Comparison of ENCODE assay signal across 18 cellular contexts in genomic region chr6:4169028-4169789, GRCh38. TPM values are rescaled to one million over a fixed set of nuclear protein-coding genes. Genes with fewer than 3 reads are reported as not detected.
DNase-seq lines count a peak whose midpoint lies in the region; ATAC-seq, FAIRE-seq and TF ChIP-seq lines count a peak whose summit lies in the region.
"Had no signal": no experiment of that assay in that cellular context is flagged by ENCODE, and none has a peak within 500 bp of the region (broad histone marks: within the 10 kb centered on the region; RNA-seq: fewer than 3 reads in every experiment).

No MANE protein-coding gene starts in this region.

- no peaks in the 10 kb centered on the region for H3K9me3 Mint-ChIP-seq in MCF 10A (ENCODE audit: unreplicated experiment)
- H3K9me3 Mint-ChIP-seq in stimulated activated naive B cell treated with anti-CD40 and anti-IgM and Interleukin-4, amounts not matched to agents 10 μg/mL and 1 μg/mL and 100 μg/mL, for 72 hours, result no peaks in the 10 kb centered on the region
- H3K9me3 Mint-ChIP-seq: activated naive CD8-positive, alpha-beta T cell treated with anti-CD3 and anti-CD28 coated beads, Interleukin-2, amount 50 U/mL, for 24 hours had no signal

- FAIRE-seq in D721Med (lab: Jason Lieb, UNC), result no peak
- FAIRE-seq: colon, endothelial cell of umbilical vein had no signal

- no peaks in the 10 kb centered on the region for H3K27me3 Mint-ChIP-seq in MCF 10A (ENCODE audit: insufficient read depth, unreplicated experiment)
- peaks cover 0 to 6% of the 10 kb centered on the region in 2 donors for H3K27me3 Mint-ChIP-seq in stimulated activated naive B cell treated with anti-CD40 and anti-IgM and Interleukin-4, amounts not matched to agents 10 μg/mL and 1 μg/mL and 100 μg/mL, for 72 hours
- H3K27me3 Mint-ChIP-seq: activated naive CD8-positive, alpha-beta T cell treated with anti-CD3 and anti-CD28 coated beads, Interleukin-2, amount 50 U/mL, for 24 hours had no signal

- H3K4me3 ChIP-seq in mammary epithelial cell (replicated peaks in 1 of 3; ENCODE audit: insufficient read depth in 1 of 3, low read depth in 2 of 3, low read length in 3 of 3) (no peak overlapping the region), choroid plexus epithelial cell (ENCODE audit: low read depth, low read length) (no peak overlapping the region)
- H3K4me3 ChIP-seq: tibial artery had no signal

- POLR2A ChIA-PET in MCF 10A (lab: Yijun Ruan, JAX), result no interaction called here

- H2AFZ ChIP-seq in mammary epithelial cell (ENCODE audit: low read depth, low read length), result no peak overlapping the region

- H3K4me2 ChIP-seq in mammary epithelial cell (ENCODE audit: insufficient read depth, low read depth, low read length), result no peak overlapping the region

- in situ Hi-C loops in mammary epithelial cell (cut with MboI; ENCODE audit: low sequenced_read_pairs in 2 of 2), result no loop called here

- H3K27ac Mint-ChIP-seq in MCF 10A (ENCODE audit: low read depth, unreplicated experiment), result no peak overlapping the region
- no peak overlapping the region for H3K27ac Mint-ChIP-seq in stimulated activated naive B cell treated with anti-CD40 and anti-IgM and Interleukin-4, amounts not matched to agents 10 μg/mL and 1 μg/mL and 100 μg/mL, for 72 hours
- H3K27ac Mint-ChIP-seq: activated naive CD8-positive, alpha-beta T cell treated with anti-CD3 and anti-CD28 coated beads, Interleukin-2, amount 50 U/mL, for 24 hours; T-helper 1 cell treated with Interleukin-12 subunit alpha and Interleukin-12 subunit beta and Interleukin-4 antibody, amounts not matched to agents 30 μg/mL and 1 μg/mL, for 36 hours had no signal

- WGBS in mammary epithelial cell (ENCODE audit: low coverage, missing lambda C conversion rate), result 54% methylated on average over 7 of the region's 8 CpGs

- no peak overlapping the region for H3K9ac ChIP-seq in mammary epithelial cell (ENCODE audit: insufficient read depth, low read length)

- H3K36me3 ChIP-seq in mammary epithelial cell (ENCODE audit: insufficient read depth, low read length), result no peaks in the 10 kb centered on the region
- H3K36me3 ChIP-seq: tibial artery, WERI-Rb-1 had no signal

- TF ChIP-seq CTCF in MCF 10A (IDR thresholded peaks at IDR 0.05; ENCODE audit: unreplicated experiment) (no peak), mammary epithelial cell (conservative IDR thresholded peaks at IDR 0.05 in 1 of 2, IDR thresholded peaks at IDR 0.05 in 1 of 2; ENCODE audit: extremely low read depth in 1 of 2, insufficient read depth in 1 of 2, low read depth in 1 of 2, low read length in 2 of 2) (no peak), choroid plexus epithelial cell (conservative IDR thresholded peaks at IDR 0.05; ENCODE audit: low read depth, low read length) (no peak), D721Med (IDR thresholded peaks at IDR 0.05; ENCODE audit: insufficient read depth, missing control alignments) (no peak)

- H3K4me1 ChIP-seq in mammary epithelial cell (ENCODE audit: insufficient read depth, low read length), result no peaks in the 10 kb centered on the region
- H3K4me1 ChIP-seq: tibial artery had no signal

- DNase-seq in MCF 10A (ENCODE audit: unreplicated experiment) (peak; percentile 20), mammary epithelial cell (no peak), choroid plexus epithelial cell (ENCODE audit: low read depth) (peak; percentile 65), iPS-NIHi11 (ENCODE audit: low spot score) (peak; percentile 30), D721Med (ENCODE audit: insufficient read length, low spot score) (no peak), hepatic stellate cell (ENCODE audit: low spot score) (no peak)
- DNase-seq in stimulated activated naive B cell treated with anti-CD40 and anti-IgM and Interleukin-4, amounts not matched to agents 10 μg/mL and 1 μg/mL and 100 μg/mL, for 72 hours, result no peak
- DNase-seq: activated naive CD8-positive, alpha-beta T cell treated with anti-CD3 and anti-CD28 coated beads, Interleukin-2, amount 50 U/mL, for 24 hours; DMS79; left cardiac atrium; NCI-H1694; tibial artery; WERI-Rb-1 had no signal

- ATAC-seq in stimulated activated naive B cell treated with anti-CD40 and anti-IgM and Interleukin-4, amounts not matched to agents 10 μg/mL and 1 μg/mL and 100 μg/mL, for 72 hours (replicated peaks), result no peak
- ATAC-seq in GM19324 (IDR thresholded peaks at IDR 0.05; ENCODE audit: low FRiP score, unreplicated experiment), result no peak
- ATAC-seq: activated naive CD8-positive, alpha-beta T cell treated with anti-CD3 and anti-CD28 coated beads, Interleukin-2, amount 50 U/mL, for 24 hours; left cardiac atrium had no signal

- BruUV-seq in MCF 10A (replicated peaks; lab: Mats Ljungman, UMichigan), result no TSS peak
- no TSS peak for BruUV-seq in mammary epithelial cell (replicated peaks; lab: Mats Ljungman, UMichigan)

- dilution Hi-C loops in mammary epithelial cell (cut with HindIII; ENCODE audit: low sequenced_read_pairs), result no loop called here

- intact Hi-C loops in MCF 10A (cut with micrococcal nuclease), result no loop called here
- intact Hi-C loops in mammary epithelial cell (cut with micrococcal nuclease), result no loop called here

- no peaks in the 10 kb centered on the region for H3K9me3 ChIP-seq in mammary epithelial cell (replicated peaks; ENCODE audit: insufficient read depth, low read length)

- CTCF ChIA-PET in MCF 10A (lab: Yijun Ruan, JAX), result interaction anchor here (0.7 kb wide), 1 partner anchor 114 kb away, joined by 3 read pairs; no protein-coding TSS in a partner anchor
- CTCF ChIA-PET in mammary epithelial cell (lab: Charles Lee; ENCODE audit: low non-redundant PET), result no interaction called here

- H3K4me3 Mint-ChIP-seq in MCF 10A (ENCODE audit: unreplicated experiment), result no peak overlapping the region
- no peak overlapping the region for H3K4me3 Mint-ChIP-seq in stimulated activated naive B cell treated with anti-CD40 and anti-IgM and Interleukin-4, amounts not matched to agents 10 μg/mL and 1 μg/mL and 100 μg/mL, for 72 hours
- H3K4me3 Mint-ChIP-seq: activated naive CD8-positive, alpha-beta T cell treated with anti-CD3 and anti-CD28 coated beads, Interleukin-2, amount 50 U/mL, for 24 hours; T-helper 1 cell treated with Interleukin-12 subunit alpha and Interleukin-12 subunit beta and Interleukin-4 antibody, amounts not matched to agents 30 μg/mL and 1 μg/mL, for 36 hours had no signal

- no peaks in the 10 kb centered on the region for H3K79me2 ChIP-seq in mammary epithelial cell (ENCODE audit: insufficient read depth, low read length)

- peaks cover 3% of the 10 kb centered on the region for H3K27me3 ChIP-seq in mammary epithelial cell (ENCODE audit: insufficient read depth, low read length)
- H3K27me3 ChIP-seq: tibial artery had no signal

- no peaks in the 10 kb centered on the region for H3K4me1 Mint-ChIP-seq in MCF 10A (ENCODE audit: insufficient read depth, unreplicated experiment)
- H3K4me1 Mint-ChIP-seq in stimulated activated naive B cell treated with anti-CD40 and anti-IgM and Interleukin-4, amounts not matched to agents 10 μg/mL and 1 μg/mL and 100 μg/mL, for 72 hours, result peaks cover 2 to 11% of the 10 kb centered on the region in 2 donors
- H3K4me1 Mint-ChIP-seq: activated naive CD8-positive, alpha-beta T cell treated with anti-CD3 and anti-CD28 coated beads, Interleukin-2, amount 50 U/mL, for 24 hours had no signal

- no peak overlapping the region for H3K27ac ChIP-seq in mammary epithelial cell (ENCODE audit: insufficient read depth, low read depth, low read length)
- H3K27ac ChIP-seq: 22Rv1, tibial artery, WERI-Rb-1 had no signal

- no peaks in the 10 kb centered on the region for H3K36me3 Mint-ChIP-seq in MCF 10A (ENCODE audit: insufficient read depth, unreplicated experiment)
- no peaks in the 10 kb centered on the region for H3K36me3 Mint-ChIP-seq in stimulated activated naive B cell treated with anti-CD40 and anti-IgM and Interleukin-4, amounts not matched to agents 10 μg/mL and 1 μg/mL and 100 μg/mL, for 72 hours

- H4K20me1 ChIP-seq in mammary epithelial cell (ENCODE audit: insufficient read depth, low read length), result no peaks in the 10 kb centered on the region

RNA-seq across cellular contexts. Expression of gene ECI2, which starts 33.8 kb away (rescaled TPM):
- 35.8 and 38.4 TPM in 2 replicates for total RNA-seq in MCF 10A (2022)
- total RNA-seq in mammary epithelial cell, result 10 to 100 TPM; 46.4 to 48.2 TPM
- 64.8 TPM for polyA plus RNA-seq in mammary epithelial cell
- polyA minus RNA-seq in mammary epithelial cell, result 126 TPM

Comparison
In these comparisons a context has a peak if more than half of its experiments do, and no peak if none do; other contexts are left out.
1. DNase-seq: peak in MCF 10A (single experiment), choroid plexus epithelial cell (single experiment) and iPS-NIHi11 (single experiment); none in mammary epithelial cell (single experiment), stimulated activated naive B cell treated with anti-CD40 and anti-IgM and Interleukin-4, amounts not matched to agents 10 μg/mL and 1 μg/mL and 100 μg/mL, for 72 hours (single experiment), D721Med (single experiment) and hepatic stellate cell (single experiment).